In genomic region chr1:226627050-226627755, GRCh38 we compare ENCODE assay signal across 1 cellular context.
TF ChIP-seq lines count a peak whose summit lies in the region.

No MANE protein-coding gene starts in this region.

TF ChIP-seq in H1, 55 proteins besides CTCF, POLR2A, EP300 and RAD21:
- no peak for TF ChIP-seq EZH2 (IDR thresholded peaks at IDR 0.05; ENCODE audit: low read depth, low read length, severe bottlenecking)
- TF ChIP-seq CTBP2 (IDR thresholded peaks at IDR 0.05; ENCODE audit: borderline replicate concordance, insufficient read depth, insufficient read length, low read length) = no peak
- TF ChIP-seq JUND (IDR thresholded peaks at IDR 0.05; ENCODE audit: low read length) = no peak
- TF ChIP-seq GABPA (IDR thresholded peaks at IDR 0.05; ENCODE audit: borderline replicate concordance, insufficient read depth, low read length) = no peak
- TF ChIP-seq GTF2F1 (IDR thresholded peaks at IDR 0.05; ENCODE audit: borderline replicate concordance, low read depth, low read length) = no peak
- TF ChIP-seq HDAC2 (IDR thresholded peaks at IDR 0.05; ENCODE audit: borderline replicate concordance in 1 of 2, low read depth in 2 of 2, low read length in 2 of 2) = no peak
- TF ChIP-seq TBP (IDR thresholded peaks at IDR 0.05; ENCODE audit: low read depth, low read length) = no peak
- TF ChIP-seq SAP30 (IDR thresholded peaks at IDR 0.05; ENCODE audit: insufficient read depth, insufficient replicate concordance, low read length) = no peak
- TF ChIP-seq TCF12 (IDR thresholded peaks at IDR 0.05; ENCODE audit: low read depth, low read length) = no peak
- no peak for TF ChIP-seq BRCA1 (IDR thresholded peaks at IDR 0.05; ENCODE audit: low read depth, low read length)
- TF ChIP-seq KDM4A (IDR thresholded peaks at IDR 0.05; ENCODE audit: low read depth, low read length, severe bottlenecking) = no peak
- TF ChIP-seq POU5F1 (IDR thresholded peaks at IDR 0.05; ENCODE audit: low read depth, low read length) = no peak
- TF ChIP-seq MAFK (IDR thresholded peaks at IDR 0.05; ENCODE audit: low read depth, low read length) = no peak
- no peak for TF ChIP-seq NRF1 (IDR thresholded peaks at IDR 0.05; ENCODE audit: low read depth, low read length)
- TF ChIP-seq SP4 (IDR thresholded peaks at IDR 0.05; ENCODE audit: low read length) = no peak
- TF ChIP-seq HDAC6 (IDR thresholded peaks at IDR 0.05; ENCODE audit: low read depth, low read length) = no peak
- TF ChIP-seq CHD7 (IDR thresholded peaks at IDR 0.05; ENCODE audit: insufficient replicate concordance, low read length) = no peak
- TF ChIP-seq EGR1 (IDR thresholded peaks at IDR 0.05; ENCODE audit: borderline replicate concordance, low read depth, low read length) = no peak
- no peak for TF ChIP-seq BACH1 (IDR thresholded peaks at IDR 0.05; ENCODE audit: low read length)
